Comparison of ENCODE assay signal across 20 cellular contexts in the genomic region with DNA sequence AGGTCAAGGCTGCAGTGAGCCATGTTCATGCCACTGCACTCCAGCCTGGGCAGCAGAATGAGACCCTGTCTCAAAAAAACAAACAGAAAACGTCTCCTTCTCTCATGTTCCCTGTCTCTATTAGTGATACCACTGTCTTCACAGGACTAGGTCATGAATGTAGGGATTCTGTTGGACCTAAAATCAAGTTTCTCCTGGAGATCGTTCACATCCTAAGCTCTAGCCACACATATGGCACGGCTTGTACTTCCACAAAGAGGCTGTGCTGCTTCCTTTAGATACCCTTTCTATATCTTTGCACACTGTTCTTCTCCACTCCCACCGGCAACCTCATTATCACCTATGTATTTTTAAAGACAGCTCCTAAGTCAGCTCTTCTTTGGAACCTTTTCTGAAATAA.
DNase-seq lines count a peak whose midpoint lies in the region; ATAC-seq, FAIRE-seq and TF ChIP-seq lines count a peak whose summit lies in the region.
"Had no signal": no experiment of that assay in that cellular context is flagged by ENCODE, and none has a peak within 500 bp of the region (broad histone marks: within the 10 kb centered on the region; RNA-seq: fewer than 3 reads in every experiment).

No MANE protein-coding gene starts in this region.

- peak overlapping the region; percentile 3 for H3K27ac Mint-ChIP-seq in CD8-positive, alpha-beta T cell
- peak overlapping the region; percentile 44 for H3K27ac Mint-ChIP-seq in astrocyte (ENCODE audit: unreplicated experiment)
- H3K27ac Mint-ChIP-seq in naive thymus-derived CD4-positive, alpha-beta T cell = peak overlapping the region in 6 of 9 donors; percentile 2 to 95 (median 68)
- peak overlapping the region; percentile 19 for H3K27ac Mint-ChIP-seq in progenitor cell of endocrine pancreas
- no peak overlapping the region for H3K27ac Mint-ChIP-seq in activated T-cell treated with anti-CD3 and anti-CD28 coated beads, Interleukin-2, amount 50 U/mL, for 24 hours
- H3K27ac Mint-ChIP-seq: CD4-positive, CD25-positive, alpha-beta regulatory T cell; GM23338; HFFc6 had no signal

- no peak overlapping the region for H3K27ac ChIP-seq in CD8-positive, alpha-beta T cell (ENCODE audit: low read depth, low read length)
- no peak overlapping the region for H3K27ac ChIP-seq in astrocyte (ENCODE audit: low read depth, low read length)
- H3K27ac ChIP-seq in naive thymus-derived CD4-positive, alpha-beta T cell (ENCODE audit: low read depth, low read length) = no peak overlapping the region

- H3K4me1 Mint-ChIP-seq in CD8-positive, alpha-beta T cell (ENCODE audit: low read depth) = peaks cover 43% of the 10 kb centered on the region
- H3K4me1 Mint-ChIP-seq in astrocyte (ENCODE audit: low read depth, unreplicated experiment) (peaks cover 40% of the 10 kb centered on the region), progenitor cell of endocrine pancreas (ENCODE audit: low read depth) (peaks cover 13% of the 10 kb centered on the region)
- peaks cover 8 to 71% (median 57%) of the 10 kb centered on the region in 7 donors for H3K4me1 Mint-ChIP-seq in naive thymus-derived CD4-positive, alpha-beta T cell
- H3K4me1 Mint-ChIP-seq in activated T-cell treated with anti-CD3 and anti-CD28 coated beads, Interleukin-2, amount 50 U/mL, for 24 hours (ENCODE audit: low read depth) = peaks cover 43% of the 10 kb centered on the region

- no peak for DNase-seq in CD8-positive, alpha-beta T cell
- DNase-seq in astrocyte (ENCODE audit: low read depth) (no peak), progenitor cell of endocrine pancreas (ENCODE audit: low spot score, unreplicated experiment) (no peak), CD1c-positive myeloid dendritic cell (ENCODE audit: extremely low spot score) (no peak), NCI-H1105 (lab: John Stamatoyannopoulos, UW) (no peak)
- DNase-seq in naive thymus-derived CD4-positive, alpha-beta T cell = no peak
- no peak for DNase-seq in activated T-cell treated with anti-CD3 and anti-CD28 coated beads, Interleukin-2, amount 50 U/mL, for 24 hours
- DNase-seq: C1 segment of cervical spinal cord; Calu3; CD4-positive, CD25-positive, alpha-beta regulatory T cell; COR-L47; DMS53; DMS79 treated with DMSO at 0.1 percent for 48 hours; GF-D8; HFFc6 had no signal

- H3K9me3 ChIP-seq in CD8-positive, alpha-beta T cell (ENCODE audit: low read length) = no peaks in the 10 kb centered on the region
- H3K9me3 ChIP-seq in astrocyte (ENCODE audit: insufficient read depth, low read depth, low read length) = no peaks in the 10 kb centered on the region
- H3K9me3 ChIP-seq in naive thymus-derived CD4-positive, alpha-beta T cell (ENCODE audit: control insufficient read depth in 2 of 3, low read length in 3 of 3) = no peaks in the 10 kb centered on the region
- H3K9me3 ChIP-seq: HAP-1 had no signal

- FAIRE-seq in astrocyte (lab: Jason Lieb, UNC) = no peak
- FAIRE-seq: GM12891, GM18507, H54 had no signal

- H3K36me3 Mint-ChIP-seq in CD8-positive, alpha-beta T cell = no peaks in the 10 kb centered on the region
- H3K36me3 Mint-ChIP-seq in astrocyte (ENCODE audit: low read depth, unreplicated experiment) (peaks cover 12% of the 10 kb centered on the region), progenitor cell of endocrine pancreas (ENCODE audit: insufficient read depth) (peaks cover 22% of the 10 kb centered on the region)
- no peaks in the 10 kb centered on the region for H3K36me3 Mint-ChIP-seq in naive thymus-derived CD4-positive, alpha-beta T cell
- H3K36me3 Mint-ChIP-seq in activated T-cell treated with anti-CD3 and anti-CD28 coated beads, Interleukin-2, amount 50 U/mL, for 24 hours (ENCODE audit: low read depth) = no peaks in the 10 kb centered on the region
- H3K36me3 Mint-ChIP-seq: CD4-positive, CD25-positive, alpha-beta regulatory T cell had no signal

- no peaks in the 10 kb centered on the region for H3K9me3 Mint-ChIP-seq in CD8-positive, alpha-beta T cell
- no peaks in the 10 kb centered on the region for H3K9me3 Mint-ChIP-seq in astrocyte (ENCODE audit: unreplicated experiment)
- no peaks in the 10 kb centered on the region for H3K9me3 Mint-ChIP-seq in naive thymus-derived CD4-positive, alpha-beta T cell
- no peaks in the 10 kb centered on the region for H3K9me3 Mint-ChIP-seq in progenitor cell of endocrine pancreas (ENCODE audit: low read depth)
- H3K9me3 Mint-ChIP-seq in activated T-cell treated with anti-CD3 and anti-CD28 coated beads, Interleukin-2, amount 50 U/mL, for 24 hours = no peaks in the 10 kb centered on the region
- H3K9me3 Mint-ChIP-seq: GM23338, HFFc6 had no signal

- H2AFZ ChIP-seq in astrocyte (ENCODE audit: low read depth, low read length) = no peak overlapping the region
- H2AFZ ChIP-seq: GM23338 had no signal

- H3K4me3 ChIP-seq in CD8-positive, alpha-beta T cell (ENCODE audit: low read depth, low read length) = no peak overlapping the region
- no peak overlapping the region for H3K4me3 ChIP-seq in astrocyte (ENCODE audit: insufficient read depth, low read depth, low read length)
- no peak overlapping the region for H3K4me3 ChIP-seq in naive thymus-derived CD4-positive, alpha-beta T cell (ENCODE audit: low read length)
- H3K4me3 ChIP-seq: GM23338, HAP-1 had no signal

- no peaks in the 10 kb centered on the region for H3K27me3 Mint-ChIP-seq in CD8-positive, alpha-beta T cell (ENCODE audit: low read depth)
- H3K27me3 Mint-ChIP-seq in astrocyte (ENCODE audit: low read depth, unreplicated experiment) = no peaks in the 10 kb centered on the region
- H3K27me3 Mint-ChIP-seq in naive thymus-derived CD4-positive, alpha-beta T cell = peaks cover 0 to 66% (median 0%) of the 10 kb centered on the region in 5 donors
- H3K27me3 Mint-ChIP-seq in progenitor cell of endocrine pancreas = no peaks in the 10 kb centered on the region
- peaks cover 19% of the 10 kb centered on the region for H3K27me3 Mint-ChIP-seq in activated T-cell treated with anti-CD3 and anti-CD28 coated beads, Interleukin-2, amount 50 U/mL, for 24 hours

- no peak for ATAC-seq in CD8-positive, alpha-beta T cell
- ATAC-seq in naive thymus-derived CD4-positive, alpha-beta T cell = no peak
- ATAC-seq: GM23338 had no signal

- no peaks in the 10 kb centered on the region for H3K36me3 ChIP-seq in CD8-positive, alpha-beta T cell (ENCODE audit: insufficient read depth, low read length)
- no peaks in the 10 kb centered on the region for H3K36me3 ChIP-seq in astrocyte (ENCODE audit: insufficient read depth, low read length)
- H3K36me3 ChIP-seq in naive thymus-derived CD4-positive, alpha-beta T cell (ENCODE audit: control insufficient read depth in 2 of 3, insufficient read depth in 3 of 3, low read length in 3 of 3) = no peaks in the 10 kb centered on the region
- H3K36me3 ChIP-seq: HAP-1 had no signal

- no peaks in the 10 kb centered on the region for H3K27me3 ChIP-seq in CD8-positive, alpha-beta T cell (ENCODE audit: insufficient read depth, low read length)
- H3K27me3 ChIP-seq in astrocyte (ENCODE audit: insufficient read depth, low read length) = no peaks in the 10 kb centered on the region
- no peaks in the 10 kb centered on the region for H3K27me3 ChIP-seq in naive thymus-derived CD4-positive, alpha-beta T cell (ENCODE audit: control insufficient read depth in 2 of 2, insufficient read depth in 2 of 2, low read length in 2 of 2)

- no peak overlapping the region for H3K4me3 Mint-ChIP-seq in CD8-positive, alpha-beta T cell
- no peak overlapping the region for H3K4me3 Mint-ChIP-seq in astrocyte (ENCODE audit: unreplicated experiment)
- no peak overlapping the region for H3K4me3 Mint-ChIP-seq in naive thymus-derived CD4-positive, alpha-beta T cell
- H3K4me3 Mint-ChIP-seq in progenitor cell of endocrine pancreas (ENCODE audit: low read depth) = no peak overlapping the region
- H3K4me3 Mint-ChIP-seq in activated T-cell treated with anti-CD3 and anti-CD28 coated beads, Interleukin-2, amount 50 U/mL, for 24 hours = no peak overlapping the region
- H3K4me3 Mint-ChIP-seq: GM23338, HFFc6 had no signal

- H3K4me2 ChIP-seq in astrocyte (ENCODE audit: low read length) = no peak overlapping the region
- H3K4me2 ChIP-seq: GM23338 had no signal

- CTCF ChIA-PET in CD8-positive, alpha-beta T cell (lab: Charles Lee) = interaction anchor here (0.6 kb wide), 1 partner anchor 249 kb away, joined by 3 read pairs; no protein-coding TSS in a partner anchor
- CTCF ChIA-PET in naive thymus-derived CD4-positive, alpha-beta T cell (lab: Charles Lee) = no interaction called here

- POLR2A ChIA-PET in CD8-positive, alpha-beta T cell (lab: Charles Lee) = interaction anchor here (1.6 kb wide), 1 partner anchor 13 kb away, joined by 3 read pairs; no protein-coding TSS in a partner anchor
- POLR2A ChIA-PET in naive thymus-derived CD4-positive, alpha-beta T cell (lab: Charles Lee) = no interaction called here

- intact Hi-C loops in CD8-positive, alpha-beta T cell (cut with DNase I, micrococcal nuclease) = loop anchor here in 1 of 2 experiments (5.0 to 10.0 kb wide), 2 partner anchors 169 to 666 kb away; a partner anchor contains a TSS
- intact Hi-C loops in naive thymus-derived CD4-positive, alpha-beta T cell (cut with micrococcal nuclease) = loop anchor here (5.0 kb wide), 12 partner anchors 44 to 1664 kb away; a partner anchor contains a TSS

- H3K79me2 ChIP-seq in astrocyte (ENCODE audit: insufficient read depth, low read length) = no peaks in the 10 kb centered on the region

- no peak for TF ChIP-seq CTCF in CD8-positive, alpha-beta T cell (IDR thresholded peaks at IDR 0.05)
- no peak for TF ChIP-seq CTCF in astrocyte (IDR thresholded peaks at IDR 0.05; ENCODE audit: insufficient read depth, low read depth, low read length)
- no peak for TF ChIP-seq CTCF in progenitor cell of endocrine pancreas (IDR thresholded peaks at IDR 0.05; ENCODE audit: unreplicated experiment)

- no peaks in the 10 kb centered on the region for H4K20me1 ChIP-seq in astrocyte (ENCODE audit: insufficient read depth, low read length)

- H3K4me1 ChIP-seq in CD8-positive, alpha-beta T cell (ENCODE audit: insufficient read depth, low read length) = peaks cover 27% of the 10 kb centered on the region
- H3K4me1 ChIP-seq in astrocyte (ENCODE audit: insufficient read depth, low read length) = peaks cover 11% of the 10 kb centered on the region
- peaks cover 9 to 25% of the 10 kb centered on the region in 2 donors for H3K4me1 ChIP-seq in naive thymus-derived CD4-positive, alpha-beta T cell (ENCODE audit: control insufficient read depth in 2 of 2, insufficient read depth in 2 of 2, low read length in 2 of 2)
- H3K4me1 ChIP-seq: HAP-1 had no signal

- H3K9ac ChIP-seq in astrocyte (ENCODE audit: low read length) = no peak overlapping the region
